Comparison of ENCODE assay signal across 8 cellular contexts in genomic region chr4:88457307-88458090, GRCh38. TPM values are rescaled to one million over a fixed set of nuclear protein-coding genes. Genes with fewer than 3 reads are reported as not detected.
A peak's percentile ranks its signal among the peaks of the same experiment; 100 is the strongest.
DNase-seq lines count a peak whose midpoint lies in the region; ATAC-seq and TF ChIP-seq lines count a peak whose summit lies in the region.

No MANE protein-coding gene starts in this region.

- peak; percentile 33 for ATAC-seq in GM19043 (IDR thresholded peaks at IDR 0.05; ENCODE audit: low read depth, unreplicated experiment)
- ATAC-seq in HG03139 (IDR thresholded peaks at IDR 0.05; ENCODE audit: unreplicated experiment): peak; percentile 45
- ATAC-seq in mucosa of descending colon: peak; percentile 61

- H3K4me3 ChIP-seq in BE2C (ENCODE audit: low read depth, low read length): no peak overlapping the region
- H3K4me3 ChIP-seq in WI38 (ENCODE audit: low read depth, low read length): peak overlapping the region; percentile 61
- H3K4me3 ChIP-seq in endocrine pancreas (ENCODE audit: control insufficient read depth, insufficient read depth, low read length): peak overlapping the region; percentile 57
- H3K4me3 ChIP-seq in mucosa of descending colon: peak overlapping the region; percentile 3

- TF ChIP-seq CTCF in BE2C (IDR thresholded peaks at IDR 0.05; ENCODE audit: low read depth, low read length) (no peak), WI38 (IDR thresholded peaks at IDR 0.05; ENCODE audit: low read depth, low read length) (no peak), mucosa of descending colon (IDR thresholded peaks at IDR 0.05) (no peak)

- H3K9ac ChIP-seq in endocrine pancreas (ENCODE audit: control insufficient read depth, insufficient read depth, low read length): peak overlapping the region; percentile 68

- intact Hi-C loops in mucosa of descending colon (cut with DNase I, micrococcal nuclease): loop anchor here in 1 of 2 donors (5.0 kb wide), 1 partner anchor 80 kb away; the partner anchor contains the start of gene HERC6

- H3K27me3 ChIP-seq in BE2C (peaks cover 47% of the 10 kb centered on the region), endocrine pancreas (ENCODE audit: control insufficient read depth, insufficient read depth, low read length) (no peaks in the 10 kb centered on the region)

- H3K36me3 ChIP-seq in BE2C (no peaks in the 10 kb centered on the region), endocrine pancreas (ENCODE audit: control insufficient read depth, insufficient read depth, low read length) (no peaks in the 10 kb centered on the region), mucosa of descending colon (ENCODE audit: low read depth) (no peaks in the 10 kb centered on the region)

- DNase-seq in BE2C (peak; percentile 9), mucosa of descending colon (peak; percentile 31 to 74 (median 66)), LoVo (ENCODE audit: low spot score) (no peak)
- peak; percentile 40 for DNase-seq in stimulated activated naive CD4-positive, alpha-beta T cell treated with Interleukin-2 at 50 U/mL for 16 hours (lab: John Stamatoyannopoulos, UW)

- H3K9me3 ChIP-seq in BE2C (peaks cover 8% of the 10 kb centered on the region), endocrine pancreas (ENCODE audit: control insufficient read depth, low read length) (no peaks in the 10 kb centered on the region), mucosa of descending colon (no peaks in the 10 kb centered on the region)

- H3K4me1 ChIP-seq in BE2C (no peaks in the 10 kb centered on the region), endocrine pancreas (ENCODE audit: control insufficient read depth, insufficient read depth, low read length) (peaks cover 7% of the 10 kb centered on the region), mucosa of descending colon (ENCODE audit: low read depth) (no peaks in the 10 kb centered on the region)

RNA-seq across cellular contexts. Expression of gene HERC5, which starts 0.6 kb away (rescaled TPM):
- polyA plus RNA-seq in BE2C (2012; ENCODE audit: insufficient read depth, insufficient read length, low read depth): not detected
- 1 to 10 TPM; 1.8 to 4.0 (median 1.9) TPM for total RNA-seq in mucosa of descending colon
